13 cellular contexts compared by ENCODE assay signal in genomic region chr7:140752533-140752932, GRCh38.
"Had no signal": no experiment of that assay in that cellular context is flagged by ENCODE, and none has a peak within 500 bp of the region (broad histone marks: within the 10 kb centered on the region; RNA-seq: fewer than 3 reads in every experiment).

No MANE protein-coding gene starts in this region.

- H3K36me3 Mint-ChIP-seq: activated naive CD4-positive, alpha-beta T cell treated with anti-CD3 and anti-CD28 coated beads, Interleukin-2, amount 10 ng/mL, durations not matched to agents 7 days and 5 days had no signal

- H3K4me1 ChIP-seq: suprapubic skin, upper lobe of left lung had no signal

- H3K4me3 Mint-ChIP-seq: activated naive CD4-positive, alpha-beta T cell treated with anti-CD3 and anti-CD28 coated beads, Interleukin-2, amount 10 ng/mL, durations not matched to agents 7 days and 5 days; activated T-helper 17 cell treated with anti-CD3 and anti-CD28 coated beads, Interleukin-2, amount 50 U/mL, for 72 hours; nephron progenitor cell had no signal

- H3K4me1 Mint-ChIP-seq: activated naive CD4-positive, alpha-beta T cell treated with anti-CD3 and anti-CD28 coated beads, Interleukin-2, amount 10 ng/mL, durations not matched to agents 7 days and 5 days; activated T-helper 17 cell treated with anti-CD3 and anti-CD28 coated beads, Interleukin-2, amount 50 U/mL, for 72 hours; nephron progenitor cell had no signal

- ATAC-seq: activated T-helper 17 cell treated with anti-CD3 and anti-CD28 coated beads, Interleukin-2, amount 50 U/mL, for 72 hours; stimulated activated naive CD8-positive, alpha-beta T cell treated with anti-CD3 and anti-CD28 coated beads, Interleukin-15, Interleukin-2, amounts not matched to agents 100 U/mL and 50 U/mL, for 24 hours had no signal

- H3K9me3 Mint-ChIP-seq: activated naive CD4-positive, alpha-beta T cell treated with anti-CD3 and anti-CD28 coated beads, Interleukin-2, amount 10 ng/mL, durations not matched to agents 7 days and 5 days; activated T-helper 17 cell treated with anti-CD3 and anti-CD28 coated beads, Interleukin-2, amount 50 U/mL, for 72 hours; nephron progenitor cell had no signal

- DNase-seq: activated CD4-positive, alpha-beta T cell treated with anti-CD3 and anti-CD28 coated beads, Interleukin-2, amount 50 U/mL, for 1 hour; activated naive CD4-positive, alpha-beta T cell treated with anti-CD3 and anti-CD28 coated beads, Interleukin-2, amount 10 ng/mL, durations not matched to agents 7 days and 5 days; activated T-cell treated with anti-CD3 and anti-CD28 coated beads for 4 hours; central memory CD4-positive, alpha-beta T cell; hippocampal formation; nephron progenitor cell; stimulated activated CD4-positive, alpha-beta T cell treated with anti-CD3 and anti-CD28 coated beads, Interleukin-4, amount 100 ng/mL, for 1 hour; stimulated activated CD8-positive, alpha-beta memory T cell treated with anti-CD3 and anti-CD28 coated beads, Interleukin-4, amount 100 ng/mL, for 48 hours; stimulated activated naive CD8-positive, alpha-beta T cell treated with anti-CD3 and anti-CD28 coated beads, Interleukin-15, Interleukin-2, amounts not matched to agents 100 U/mL and 50 U/mL, for 24 hours; upper lobe of left lung had no signal

- H3K27ac Mint-ChIP-seq: activated naive CD4-positive, alpha-beta T cell treated with anti-CD3 and anti-CD28 coated beads, Interleukin-2, amount 10 ng/mL, durations not matched to agents 7 days and 5 days; activated T-helper 17 cell treated with anti-CD3 and anti-CD28 coated beads, Interleukin-2, amount 50 U/mL, for 72 hours; nephron progenitor cell had no signal

- H3K9me3 ChIP-seq: suprapubic skin, upper lobe of left lung had no signal

- H3K27me3 Mint-ChIP-seq: activated naive CD4-positive, alpha-beta T cell treated with anti-CD3 and anti-CD28 coated beads, Interleukin-2, amount 10 ng/mL, durations not matched to agents 7 days and 5 days; activated T-helper 17 cell treated with anti-CD3 and anti-CD28 coated beads, Interleukin-2, amount 50 U/mL, for 72 hours had no signal

- H3K27me3 ChIP-seq: suprapubic skin, upper lobe of left lung had no signal

- H3K4me3 ChIP-seq: coronary artery, suprapubic skin, upper lobe of left lung had no signal

- H3K27ac ChIP-seq: coronary artery, suprapubic skin, upper lobe of left lung had no signal
